In the genomic region with DNA sequence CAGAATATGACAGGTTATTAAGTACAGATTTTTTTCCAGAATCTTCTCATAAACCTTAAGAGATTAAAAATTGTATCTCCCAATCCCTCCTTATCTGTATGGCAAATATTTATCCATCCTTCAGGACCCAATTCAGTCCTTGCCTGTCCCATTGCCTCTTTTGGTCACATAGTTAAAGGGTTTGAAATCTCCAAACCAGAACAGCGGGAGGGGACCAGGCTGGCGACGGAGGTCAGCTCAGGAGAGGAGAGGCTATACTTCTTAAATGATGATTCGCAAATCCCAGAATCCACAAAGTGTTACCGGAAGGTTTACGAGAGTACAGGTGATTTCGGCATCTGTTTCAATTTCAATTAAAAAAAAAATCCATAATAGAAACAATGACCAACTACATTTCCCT, we compare ENCODE assay signal across 27 cellular contexts.
"Had no signal": no experiment of that assay in that cellular context is flagged by ENCODE, and none has a peak within 500 bp of the region (broad histone marks: within the 10 kb centered on the region; RNA-seq: fewer than 3 reads in every experiment).

No MANE protein-coding gene starts in this region.

- DNase-seq: activated CD4-positive, alpha-beta memory T cell treated with anti-CD3 and anti-CD28 coated beads for 36 hours; activated CD4-positive, alpha-beta T cell treated with anti-CD3 and anti-CD28 coated beads for 36 hours; activated CD4-positive, alpha-beta T cell treated with anti-CD3 and anti-CD28 coated beads, Interleukin-2, amount 10 ng/mL, durations not matched to agents 24 days and 14 days; activated CD4-positive, CD25-positive, alpha-beta regulatory T cell; activated CD4-positive, CD25-positive, alpha-beta regulatory T cell treated with anti-CD3 and anti-CD28 coated beads, Interleukin-2, amount 50 U/mL, for 72 hours; activated CD8-positive, alpha-beta memory T cell treated with anti-CD3 and anti-CD28 coated beads, Interleukin-2, amount 50 U/mL, for 48 hours; activated CD8-positive, alpha-beta T cell treated with anti-CD3 and anti-CD28 coated beads, Interleukin-2, amount 10 ng/mL, durations not matched to agents 7 days and 5 days; activated gamma-delta T cell; activated naive CD4-positive, alpha-beta T cell; activated naive CD4-positive, alpha-beta T cell treated with anti-CD3 and anti-CD28 coated beads, Interleukin-2, amount 10 ng/mL, durations not matched to agents 7 days and 5 days; activated naive CD8-positive, alpha-beta T cell treated with anti-CD3 and anti-CD28 coated beads, Interleukin-2, amount 10 ng/mL, durations not matched to agents 7 days and 5 days; activated T-cell treated with anti-CD3 and anti-CD28 coated beads for 4 hours; activated T-cell treated with anti-CD3 and anti-CD28 coated beads, Interleukin-2, amount 50 U/mL, for 24 hours; activated T-cell treated with anti-CD3 and anti-CD28 coated beads, Interleukin-2, amount 50 U/mL, for 72 hours; dorsolateral prefrontal cortex; effector memory CD4-positive, alpha-beta T cell; endodermal cell; foreskin fibroblast; head of caudate nucleus; T-helper 1 cell; T-helper 17 cell; T1000; WERI-Rb-1 had no signal

- H3K27ac ChIP-seq: ascending aorta, coronary artery, dorsolateral prefrontal cortex, WERI-Rb-1 had no signal

- H3K36me3 ChIP-seq: ascending aorta, WERI-Rb-1 had no signal

- ATAC-seq: activated CD4-positive, alpha-beta T cell treated with anti-CD3 and anti-CD28 coated beads for 36 hours; activated CD8-positive, alpha-beta T cell treated with anti-CD3 and anti-CD28 coated beads, Interleukin-2, amount 10 ng/mL, durations not matched to agents 7 days and 5 days; activated naive CD4-positive, alpha-beta T cell treated with anti-CD3 and anti-CD28 coated beads, Interleukin-2, amount 50 U/mL, for 72 hours; activated T-cell treated with anti-CD3 and anti-CD28 coated beads, Interleukin-2, amount 50 U/mL, for 72 hours; esophagus mucosa; T-helper 17 cell had no signal

- H3K9me3 ChIP-seq: ascending aorta had no signal

- H3K4me1 ChIP-seq: ascending aorta had no signal

- H3K4me3 ChIP-seq: ascending aorta, coronary artery, dorsolateral prefrontal cortex had no signal

- H3K27me3 ChIP-seq: ascending aorta, dorsolateral prefrontal cortex had no signal
